Comparison of ENCODE assay signal across 24 cellular contexts in genomic region chr1:32466761-32467160, GRCh38. TPM values are rescaled to one million over a fixed set of nuclear protein-coding genes. Genes with fewer than 3 reads are reported as not detected.
DNase-seq lines count a peak whose midpoint lies in the region; ATAC-seq and TF ChIP-seq lines count a peak whose summit lies in the region.
"Had no signal": no experiment of that assay in that cellular context is flagged by ENCODE, and none has a peak within 500 bp of the region (broad histone marks: within the 10 kb centered on the region; RNA-seq: fewer than 3 reads in every experiment).

No MANE protein-coding gene starts in this region.

- 82 to 93% (median 88%) methylated on average over 4 of the region's 4 CpGs for WGBS in spleen, 5 donors
- 94% methylated on average over 4 of the region's 4 CpGs for WGBS in tibial nerve, 2 donors

- POLR2A ChIA-PET in WTC11 (lab: Charles Lee) = no interaction called here

- H3K36me3 Mint-ChIP-seq in WTC11 = no peaks in the 10 kb centered on the region
- H3K36me3 Mint-ChIP-seq: CD4-positive, CD25-positive, alpha-beta regulatory T cell; CD8-positive, alpha-beta memory T cell had no signal

- H3K4me3 ChIP-seq in spleen (no peak overlapping the region), tibial nerve (no peak overlapping the region)
- H3K4me3 ChIP-seq: BLaER1, GM12878 had no signal

- no peak overlapping the region for H3K27ac Mint-ChIP-seq in WTC11
- H3K27ac Mint-ChIP-seq: CD14-positive monocyte; CD4-positive, alpha-beta memory T cell; CD4-positive, CD25-positive, alpha-beta regulatory T cell had no signal

- no peak for TF ChIP-seq EP300 in tibial nerve (IDR thresholded peaks at IDR 0.05)

- ATAC-seq in WTC11 (no peak), HG02763 (IDR thresholded peaks at IDR 0.05; ENCODE audit: unreplicated experiment) (no peak)
- ATAC-seq: GM12878 had no signal

- H3K36me3 ChIP-seq in spleen = no peaks in the 10 kb centered on the region
- no peaks in the 10 kb centered on the region for H3K36me3 ChIP-seq in tibial nerve
- H3K36me3 ChIP-seq: BE2C, BLaER1 had no signal

- DNase-seq in WTC11 (ENCODE audit: low spot score) = no peak
- peak; percentile 12 for DNase-seq in mesenteric fat pad (ENCODE audit: low spot score)
- DNase-seq in spleen = peak; percentile 9
- DNase-seq in NCI-H524 (lab: John Stamatoyannopoulos, UW) = no peak
- DNase-seq in tibial nerve (ENCODE audit: low spot score in 2 of 2) = no peak
- DNase-seq: 8988T; ACHN; BE2C; C1 segment of cervical spinal cord; CD4-positive, alpha-beta memory T cell; CD4-positive, CD25-positive, alpha-beta regulatory T cell; CD8-positive, alpha-beta memory T cell; COR-L47; DMS 273 treated with DMSO at 0.1 percent for 48 hours; DMS153; DMS53; DND-41; EL; GDM1 had no signal

- H3K9me3 Mint-ChIP-seq in WTC11 = no peaks in the 10 kb centered on the region

- H3K4me1 Mint-ChIP-seq in WTC11 = peaks cover 10% of the 10 kb centered on the region

- peaks cover 3% of the 10 kb centered on the region; the same call in 1 of the 2 replicates for H3K27me3 Mint-ChIP-seq in WTC11 (ENCODE audit: low read depth)

- peaks cover 0 to 97% (median 41%) of the 10 kb centered on the region in 7 donors for H3K27me3 ChIP-seq in spleen (replicated peaks in 1 of 7)
- peaks cover 0 to 59% of the 10 kb centered on the region in 2 donors for H3K27me3 ChIP-seq in tibial nerve

- no peak overlapping the region for H3K4me3 Mint-ChIP-seq in WTC11
- H3K4me3 Mint-ChIP-seq: CD14-positive monocyte; CD4-positive, CD25-positive, alpha-beta regulatory T cell had no signal

- CTCF ChIA-PET in WTC11 (lab: Charles Lee) = no interaction called here

- no peak for TF ChIP-seq CTCF in WTC11 (IDR thresholded peaks at IDR 0.05)
- no peak for TF ChIP-seq CTCF in spleen (IDR thresholded peaks at IDR 0.05 in 8 of 11, conservative IDR thresholded peaks at IDR 0.05 in 3 of 11)
- no peak for TF ChIP-seq CTCF in tibial nerve (IDR thresholded peaks at IDR 0.05)

- no peak overlapping the region for H3K27ac ChIP-seq in spleen
- no peak overlapping the region for H3K27ac ChIP-seq in tibial nerve
- H3K27ac ChIP-seq: BLaER1 had no signal

- H3K4me1 ChIP-seq in spleen = peaks cover 13 to 20% (median 15%) of the 10 kb centered on the region in 6 donors
- H3K4me1 ChIP-seq in tibial nerve = peaks cover 0 to 17% (median 11%) of the 10 kb centered on the region in 4 donors
- H3K4me1 ChIP-seq: BE2C, BLaER1 had no signal

- TF ChIP-seq POLR2A in spleen (IDR thresholded peaks at IDR 0.05) (no peak), tibial nerve (IDR thresholded peaks at IDR 0.05) (no peak)

- H3K9me3 ChIP-seq in spleen = no peaks in the 10 kb centered on the region
- no peaks in the 10 kb centered on the region for H3K9me3 ChIP-seq in tibial nerve
- H3K9me3 ChIP-seq: BE2C had no signal

- intact Hi-C loops in spleen (cut with DNase I; ENCODE audit: low total_unique reads) = no loop called here

TF ChIP-seq in WTC11, 78 proteins besides CTCF, POLR2A, EP300 and RAD21:
- TF ChIP-seq ARID4B (CRISPR knock-in tag; IDR thresholded peaks at IDR 0.05; ENCODE audit: borderline replicate concordance) = no peak
- TF ChIP-seq ZNF121 (CRISPR knock-in tag; IDR thresholded peaks at IDR 0.05) = peak; percentile 70
- no peak for TF ChIP-seq KAT7 (CRISPR knock-in tag; IDR thresholded peaks at IDR 0.05; ENCODE audit: borderline replicate concordance)
- TF ChIP-seq ZNF425 (CRISPR knock-in tag; conservative IDR thresholded peaks at IDR 0.05) = no peak
- no peak for TF ChIP-seq CBFB (CRISPR knock-in tag; IDR thresholded peaks at IDR 0.05; ENCODE audit: low read depth)
- TF ChIP-seq PRRX2 (CRISPR knock-in tag; IDR thresholded peaks at IDR 0.05) = no peak
- TF ChIP-seq MYBL2 (CRISPR knock-in tag; IDR thresholded peaks at IDR 0.05) = no peak

RNA-seq across cellular contexts. Expression of gene ZBTB8B, which starts 1.9 kb away (rescaled TPM):
- total RNA-seq in WTC11 (2021) (2.7 to 3.8 TPM (median 3.7 TPM) in 3 replicates), mesenteric fat pad (not detected), spleen (not detected), tibial nerve (under 1 TPM in 1 of 4 donors, not detected in 3; 0.21 TPM)
- under 1 TPM in 1 of 3 donors, not detected in 2; under 0.01 TPM for polyA plus RNA-seq in spleen
- total RNA-seq: CD4-positive, alpha-beta memory T cell; CD4-positive, CD25-positive, alpha-beta regulatory T cell; CD8-positive, alpha-beta memory T cell had no signal
- polyA plus RNA-seq: AG04450; CD14-positive monocyte; CD4-positive, alpha-beta memory T cell; CD4-positive, CD25-positive, alpha-beta regulatory T cell; CD8-positive, alpha-beta memory T cell had no signal

Comparison
In these comparisons a context has a peak if more than half of its experiments do, and no peak if none do; other contexts are left out.
1. DNase-seq: peak in mesenteric fat pad (single experiment) and spleen (single experiment); none in WTC11 (single experiment), NCI-H524 (0 of 2) and tibial nerve (0 of 2).